9 cellular contexts compared by ENCODE assay signal in the genomic region with DNA sequence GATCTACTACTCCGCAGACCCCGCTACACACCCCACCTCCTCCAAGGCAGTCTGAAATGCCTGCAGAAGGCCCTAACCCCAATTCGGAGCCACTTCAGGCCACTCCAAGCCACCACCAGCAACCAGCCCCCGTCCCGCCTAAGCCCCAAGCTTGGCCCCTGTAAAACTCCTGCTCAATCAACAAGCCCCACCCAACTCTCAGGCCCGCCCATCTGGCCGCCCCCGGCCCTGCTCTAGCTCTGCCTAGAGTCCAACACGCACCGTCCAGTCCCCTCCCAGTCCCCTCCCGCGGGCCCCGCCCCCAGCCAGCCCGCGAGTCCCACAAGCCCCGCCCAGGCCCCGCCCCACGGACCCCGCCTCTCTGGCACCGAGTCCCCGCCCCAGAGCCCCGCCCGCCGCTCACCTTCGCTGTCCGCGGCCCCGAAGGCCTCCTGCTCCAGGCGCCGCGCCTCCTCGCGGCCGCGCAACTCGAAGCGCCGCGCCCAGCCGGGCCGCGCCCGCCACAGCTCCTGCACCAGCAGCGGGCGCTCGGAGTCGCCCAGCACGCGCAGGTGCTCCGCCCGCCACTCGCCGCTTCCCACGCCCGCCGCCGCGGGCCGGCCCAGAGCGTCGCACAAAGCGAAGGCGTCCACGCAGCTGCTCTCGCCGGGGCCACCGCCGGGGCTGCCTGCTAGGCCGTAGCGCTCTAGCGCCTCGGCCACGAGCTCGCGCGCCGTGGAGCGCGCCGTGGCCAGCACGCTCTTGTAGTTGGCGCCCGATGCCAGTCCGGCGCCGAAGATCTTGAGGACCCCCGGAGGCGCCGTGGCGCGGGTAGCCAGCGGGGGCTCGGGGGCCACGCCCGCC. TPM values are rescaled to one million over a fixed set of nuclear protein-coding genes. Genes with fewer than 3 reads are reported as not detected.
A peak's percentile ranks its signal among the peaks of the same experiment; 100 is the strongest.
DNase-seq lines count a peak whose midpoint lies in the region; ATAC-seq and TF ChIP-seq lines count a peak whose summit lies in the region.
"Had no signal": no experiment of that assay in that cellular context is flagged by ENCODE, and none has a peak within 500 bp of the region (broad histone marks: within the 10 kb centered on the region; RNA-seq: fewer than 3 reads in every experiment).

No MANE protein-coding gene starts in this region.

- H3K27ac Mint-ChIP-seq in CD8-positive, alpha-beta memory T cell = peak overlapping the region in 4 of 8 donors; percentile 36 to 95 (median 40)
- H3K27ac Mint-ChIP-seq in nephron = peak overlapping the region; percentile 89 to 94 (median 93)

- H3K4me1 Mint-ChIP-seq in CD8-positive, alpha-beta memory T cell = peaks cover 7 to 21% (median 13%) of the 10 kb centered on the region in 3 donors
- peaks cover 17% of the 10 kb centered on the region for H3K4me1 Mint-ChIP-seq in nephron

- ATAC-seq in GM21447 (IDR thresholded peaks at IDR 0.05; ENCODE audit: unreplicated experiment) = peak; percentile 69

- H3K9me3 Mint-ChIP-seq in CD8-positive, alpha-beta memory T cell = no peaks in the 10 kb centered on the region
- peaks cover 3% of the 10 kb centered on the region for H3K9me3 Mint-ChIP-seq in nephron

- no peaks in the 10 kb centered on the region for H3K36me3 Mint-ChIP-seq in CD8-positive, alpha-beta memory T cell
- H3K36me3 Mint-ChIP-seq in nephron (ENCODE audit: low read depth) = peaks cover 4% of the 10 kb centered on the region

- no peaks in the 10 kb centered on the region for H3K27me3 ChIP-seq in CD8-positive, alpha-beta memory T cell (ENCODE audit: insufficient read depth, low read length, poor library complexity, severe bottlenecking)

- peak overlapping the region in 6 of 7 donors; percentile 50 to 90 (median 66) for H3K4me3 Mint-ChIP-seq in CD8-positive, alpha-beta memory T cell
- H3K4me3 Mint-ChIP-seq in nephron = peak overlapping the region; percentile 82 to 93 (median 86)

- peaks cover 0 to 2% of the 10 kb centered on the region in 2 donors for H3K27me3 Mint-ChIP-seq in CD8-positive, alpha-beta memory T cell
- peaks cover 20% of the 10 kb centered on the region for H3K27me3 Mint-ChIP-seq in nephron (ENCODE audit: low read depth)

- H3K36me3 ChIP-seq in CD8-positive, alpha-beta memory T cell (ENCODE audit: insufficient read depth, low read length) = no peaks in the 10 kb centered on the region

- TF ChIP-seq CTCF in fibroblast of the aortic adventitia (IDR thresholded peaks at IDR 0.05; ENCODE audit: insufficient read depth, low read length) = no peak
- TF ChIP-seq CTCF in nephron (IDR thresholded peaks at IDR 0.05; ENCODE audit: unreplicated experiment in 3 of 3) = peak; percentile 17 to 41 (median 31)

- peak overlapping the region; percentile 57 for H3K27ac ChIP-seq in CD8-positive, alpha-beta memory T cell (ENCODE audit: low read depth, low read length)

- H3K4me1 ChIP-seq in CD8-positive, alpha-beta memory T cell (ENCODE audit: insufficient read depth, low read length) = peaks cover 31% of the 10 kb centered on the region

- POLR2A ChIA-PET in CD8-positive, alpha-beta memory T cell (lab: Charles Lee) = interaction anchor here (0.7 to 1.6 kb wide), 6 partner anchors 14 to 93 kb away, joined by 3 to 6 read pairs (median 4); a partner anchor contains a TSS

- CTCF ChIA-PET in CD8-positive, alpha-beta memory T cell (lab: Charles Lee) = interaction anchor here (0.7 to 2.2 kb wide), 11 partner anchors 9 to 120 kb away, joined by 3 to 9 read pairs (median 4); a partner anchor contains a TSS

- H3K4me3 ChIP-seq in CD8-positive, alpha-beta memory T cell (ENCODE audit: low read length) = peak overlapping the region; percentile 37
- H3K4me3 ChIP-seq in fibroblast of the aortic adventitia (ENCODE audit: low read depth, low read length) = peak overlapping the region; percentile 44

- H3K9me3 ChIP-seq in CD8-positive, alpha-beta memory T cell (ENCODE audit: low read length) = no peaks in the 10 kb centered on the region

- DNase-seq in CD8-positive, alpha-beta memory T cell = peak; percentile 80 to 91 (median 89)
- DNase-seq in LHCN-M2 (ENCODE audit: low read depth) (peak; percentile 60), RPMI8226 (peak; percentile 91), fibroblast of the aortic adventitia (ENCODE audit: low read depth) (peak; percentile 51)
- peak; percentile 90 for DNase-seq in activated T-helper 9 cell treated with anti-CD3 and anti-CD28 coated beads, Interleukin-2, amount 50 U/mL, for 16 hours (ENCODE audit: low read depth)
- DNase-seq in stimulated activated naive CD4-positive, alpha-beta T cell (lab: John Stamatoyannopoulos, UW) = peak; percentile 71 to 90 (median 88)

RNA-seq across cellular contexts. Expression of a gene that starts 1.6 kb away (rescaled TPM):
- total RNA-seq in CD8-positive, alpha-beta memory T cell = under 1 TPM; 0.20 to 0.22 TPM
- polyA plus RNA-seq in CD8-positive, alpha-beta memory T cell = 0.09 TPM
- total RNA-seq in LHCN-M2 (2014; rRNA removed) (0.11 and 0.26 TPM in 2 replicates), fibroblast of the aortic adventitia (ENCODE audit: low replicate concordance) (0.16 and 0.45 TPM in 2 replicates)
- polyA plus RNA-seq in LHCN-M2 (2012) = not detected

RNA-seq across cellular contexts. Expression of a gene that starts 7.9 kb away (rescaled TPM):
- total RNA-seq in CD8-positive, alpha-beta memory T cell = not detected
- polyA plus RNA-seq in CD8-positive, alpha-beta memory T cell = not detected
- total RNA-seq in LHCN-M2 (2014; rRNA removed) = not detected in 2 replicates
- not detected for polyA plus RNA-seq in LHCN-M2 (2012)
- total RNA-seq in fibroblast of the aortic adventitia (ENCODE audit: low replicate concordance) = not detected in 2 replicates
- total RNA-seq: activated CD8-positive, alpha-beta memory T cell treated with anti-CD3 and anti-CD28 coated beads for 36 hours had no signal

RNA-seq across cellular contexts. Expression of a gene that starts 13.7 kb away (rescaled TPM):
- total RNA-seq in CD8-positive, alpha-beta memory T cell = under 1 TPM; 0.09 TPM
- polyA plus RNA-seq in CD8-positive, alpha-beta memory T cell = not detected
- total RNA-seq in LHCN-M2 (2014; rRNA removed) (not detected in 2 replicates), fibroblast of the aortic adventitia (ENCODE audit: low replicate concordance) (under 0.01 TPM in 1 of 2 replicates, not detected in the other)
- polyA plus RNA-seq in LHCN-M2 (2012) = not detected

RNA-seq across cellular contexts. Expression of a gene that starts 16.5 kb away (rescaled TPM):
- total RNA-seq in CD8-positive, alpha-beta memory T cell = not detected
- not detected for polyA plus RNA-seq in CD8-positive, alpha-beta memory T cell
- total RNA-seq in LHCN-M2 (2014; rRNA removed) (not detected in 2 replicates), fibroblast of the aortic adventitia (ENCODE audit: low replicate concordance) (not detected in 2 replicates)
- polyA plus RNA-seq in LHCN-M2 (2012) = not detected
- total RNA-seq: activated CD8-positive, alpha-beta memory T cell treated with anti-CD3 and anti-CD28 coated beads for 36 hours had no signal

RNA-seq across cellular contexts. Expression of a gene that starts 19.3 kb away (rescaled TPM):
- total RNA-seq in CD8-positive, alpha-beta memory T cell = under 1 TPM; 0.68 to 0.69 TPM
- 0.40 TPM for polyA plus RNA-seq in CD8-positive, alpha-beta memory T cell
- total RNA-seq in LHCN-M2 (2014; rRNA removed) (2.4 and 3.5 TPM in 2 replicates), fibroblast of the aortic adventitia (ENCODE audit: low replicate concordance) (2.5 and 8.0 TPM in 2 replicates)
- polyA plus RNA-seq in LHCN-M2 (2012) = 3.1 TPM

Comparison
In these comparisons a context has a peak if more than half of its experiments do, and no peak if none do; other contexts are left out.
1. Peak in every context shown above with its lines: DNase-seq, ATAC-seq, H3K4me3 ChIP-seq and H3K27ac ChIP-seq.